In the genomic region with DNA sequence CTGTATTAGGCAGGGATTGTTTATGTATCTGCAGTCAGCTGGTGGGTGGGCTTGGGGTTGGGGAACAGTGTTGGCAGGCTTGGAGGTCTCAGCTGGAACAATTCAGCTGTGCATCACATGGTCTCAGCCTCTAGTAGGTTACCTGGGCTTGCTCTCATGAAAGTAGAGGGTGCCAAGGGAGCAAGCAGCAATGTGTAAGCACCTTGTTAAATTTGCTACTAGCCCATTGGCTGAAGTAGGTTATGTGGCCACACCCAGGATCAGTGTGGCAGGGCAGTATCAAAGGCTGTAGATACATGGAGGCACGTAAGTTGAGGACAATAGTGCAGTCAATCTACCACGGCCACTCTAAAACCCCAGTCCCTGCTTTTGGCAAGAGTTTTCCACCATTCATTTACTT, we compare ENCODE assay signal across 1 cellular context.
TF ChIP-seq lines count a peak whose summit lies in the region.

No MANE protein-coding gene starts in this region.

TF ChIP-seq in H1, 55 proteins besides CTCF, POLR2A, EP300 and RAD21:
- TF ChIP-seq, protein P1, sequence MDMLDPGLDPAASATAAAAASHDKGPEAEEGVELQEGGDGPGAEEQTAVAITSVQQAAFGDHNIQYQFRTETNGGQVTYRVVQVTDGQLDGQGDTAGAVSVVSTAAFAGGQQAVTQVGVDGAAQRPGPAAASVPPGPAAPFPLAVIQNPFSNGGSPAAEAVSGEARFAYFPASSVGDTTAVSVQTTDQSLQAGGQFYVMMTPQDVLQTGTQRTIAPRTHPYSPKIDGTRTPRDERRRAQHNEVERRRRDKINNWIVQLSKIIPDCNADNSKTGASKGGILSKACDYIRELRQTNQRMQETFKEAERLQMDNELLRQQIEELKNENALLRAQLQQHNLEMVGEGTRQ (IDR thresholded peaks at IDR 0.05; ENCODE audit: low read length): no peak
- no peak for TF ChIP-seq KDM5A (IDR thresholded peaks at IDR 0.05; ENCODE audit: low read length)
- no peak for TF ChIP-seq EGR1 (IDR thresholded peaks at IDR 0.05; ENCODE audit: borderline replicate concordance, low read depth, low read length)
- TF ChIP-seq CBX5 (IDR thresholded peaks at IDR 0.05; ENCODE audit: low read depth, low read length): no peak
- no peak for TF ChIP-seq JUND (IDR thresholded peaks at IDR 0.05; ENCODE audit: low read length)
- TF ChIP-seq TEAD4 (IDR thresholded peaks at IDR 0.05; ENCODE audit: low read depth, low read length): no peak
- no peak for TF ChIP-seq HDAC2 (IDR thresholded peaks at IDR 0.05; ENCODE audit: borderline replicate concordance in 1 of 2, low read depth in 2 of 2, low read length in 2 of 2)
- TF ChIP-seq BCL11A (IDR thresholded peaks at IDR 0.05; ENCODE audit: low read depth in 2 of 2, low read length in 2 of 2): no peak
